Comparison of ENCODE assay signal across 14 cellular contexts in the genomic region with DNA sequence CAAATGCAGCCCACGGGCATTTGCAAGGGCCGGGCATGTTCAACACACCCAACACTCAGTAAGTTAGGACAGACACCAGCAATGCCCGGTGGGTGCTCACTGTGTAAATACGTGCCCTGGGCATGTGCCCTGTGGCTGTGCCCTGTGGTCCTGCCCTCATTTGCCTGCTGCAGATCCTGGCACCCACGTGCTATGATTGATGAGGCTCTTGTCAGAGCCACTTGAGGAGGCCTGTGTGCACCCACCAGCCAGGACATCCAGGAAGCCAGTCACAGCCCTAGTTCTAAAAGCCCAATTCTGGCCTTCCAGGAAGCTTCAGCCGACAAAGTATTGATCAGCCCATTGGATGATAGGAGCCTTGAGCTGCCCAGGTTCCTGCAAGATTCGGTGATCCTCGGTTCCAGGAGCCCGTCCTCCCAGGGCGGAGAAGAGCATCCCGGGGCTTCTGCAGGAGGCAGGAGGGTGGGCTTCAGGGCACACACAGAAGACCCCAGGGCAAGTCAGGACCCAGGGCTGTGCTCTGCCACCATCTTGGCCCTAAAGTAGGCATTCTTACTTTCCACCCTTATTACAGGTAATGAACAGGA.
"Had no signal": no experiment of that assay in that cellular context is flagged by ENCODE, and none has a peak within 500 bp of the region (broad histone marks: within the 10 kb centered on the region; RNA-seq: fewer than 3 reads in every experiment).

No MANE protein-coding gene starts in this region.

- H3K9me3 ChIP-seq: thyroid gland, uterus had no signal

- H3K4me3 Mint-ChIP-seq: activated CD8-positive, alpha-beta T cell treated with anti-CD3 and anti-CD28 coated beads for 36 hours; activated T-cell treated with anti-CD3 and anti-CD28 coated beads, Interleukin-2, amount 50 U/mL, for 72 hours; nephron progenitor cell; WTC11 had no signal

- DNase-seq: activated CD4-positive, alpha-beta T cell treated with anti-CD3 and anti-CD28 coated beads for 48 hours; activated CD8-positive, alpha-beta memory T cell treated with anti-CD3 and anti-CD28 coated beads, Interleukin-2, amount 50 U/mL, for 4 hours; activated CD8-positive, alpha-beta T cell treated with anti-CD3 and anti-CD28 coated beads for 36 hours; activated T-cell treated with anti-CD3 and anti-CD28 coated beads, Interleukin-2, amount 50 U/mL, for 72 hours; mammary epithelial cell; stimulated activated CD4-positive, alpha-beta T cell treated with anti-CD3 and anti-CD28 coated beads, Interleukin-12 subunit alpha, Interleukin-12 subunit beta, amount 100 ng/mL, for 4 hours; stimulated activated CD4-positive, alpha-beta T cell treated with anti-CD3 and anti-CD28 coated beads, Interleukin-2, amount 100 ng/mL, for 24 hours; T-helper 2 cell; thyroid gland; uterus had no signal

- H3K27me3 ChIP-seq: gastroesophageal sphincter, thyroid gland, uterus had no signal

- H3K4me1 ChIP-seq: gastroesophageal sphincter, thyroid gland, uterus had no signal

- H3K9me3 Mint-ChIP-seq: activated CD8-positive, alpha-beta T cell treated with anti-CD3 and anti-CD28 coated beads for 36 hours; activated T-cell treated with anti-CD3 and anti-CD28 coated beads, Interleukin-2, amount 50 U/mL, for 72 hours; WTC11 had no signal

- H3K27ac ChIP-seq: gastroesophageal sphincter, thyroid gland, uterus had no signal

- H3K36me3 ChIP-seq: gastroesophageal sphincter, thyroid gland, uterus had no signal

- H3K27ac Mint-ChIP-seq: activated CD8-positive, alpha-beta T cell treated with anti-CD3 and anti-CD28 coated beads for 36 hours; activated T-cell treated with anti-CD3 and anti-CD28 coated beads, Interleukin-2, amount 50 U/mL, for 72 hours; nephron progenitor cell; WTC11 had no signal

- ATAC-seq: activated CD8-positive, alpha-beta T cell treated with anti-CD3 and anti-CD28 coated beads for 36 hours; activated T-cell treated with anti-CD3 and anti-CD28 coated beads, Interleukin-2, amount 50 U/mL, for 72 hours; gastroesophageal sphincter; left lobe of liver had no signal

- H3K4me3 ChIP-seq: gastroesophageal sphincter, thyroid gland, uterus had no signal

- H3K36me3 Mint-ChIP-seq: WTC11 had no signal
